8 cellular contexts compared by ENCODE assay signal in genomic region chr6:147382945-147383554, GRCh38.
DNase-seq lines count a peak whose midpoint lies in the region; ATAC-seq, FAIRE-seq and TF ChIP-seq lines count a peak whose summit lies in the region.

No MANE protein-coding gene starts in this region.

- no peak overlapping the region for H3K9ac ChIP-seq in astrocyte (ENCODE audit: low read length)
- H3K9ac ChIP-seq in liver (ENCODE audit: low read depth in 1 of 2, low read length in 2 of 2): no peak overlapping the region

- H3K27me3 ChIP-seq in astrocyte (ENCODE audit: insufficient read depth, low read length) (no peaks in the 10 kb centered on the region), liver (ENCODE audit: control insufficient read depth in 4 of 4, insufficient read depth in 4 of 4, low read length in 3 of 4) (no peaks in the 10 kb centered on the region)

- FAIRE-seq in astrocyte (lab: Jason Lieb, UNC): peak; percentile 55

- peak; percentile 64 for TF ChIP-seq CTCF in astrocyte (IDR thresholded peaks at IDR 0.05; ENCODE audit: insufficient read depth, low read depth, low read length)
- TF ChIP-seq CTCF in liver (IDR thresholded peaks at IDR 0.05; ENCODE audit: low read depth, low read length, missing input control): peak; percentile 46

- no peak overlapping the region for H2AFZ ChIP-seq in astrocyte (ENCODE audit: low read depth, low read length)

- no peaks in the 10 kb centered on the region for H3K9me3 Mint-ChIP-seq in astrocyte (ENCODE audit: unreplicated experiment)

- ATAC-seq in GM18502 (IDR thresholded peaks at IDR 0.05; ENCODE audit: poor library complexity, unreplicated experiment): no peak

- H4K20me1 ChIP-seq in astrocyte (ENCODE audit: insufficient read depth, low read length): no peaks in the 10 kb centered on the region

- H3K4me2 ChIP-seq in astrocyte (ENCODE audit: low read length): no peak overlapping the region

- no peak overlapping the region for H3K27ac ChIP-seq in astrocyte (ENCODE audit: low read depth, low read length)
- H3K27ac ChIP-seq in liver (ENCODE audit: low read depth in 1 of 2, low read length in 2 of 2): no peak overlapping the region

- DNase-seq in AML-193 (lab: John Stamatoyannopoulos, UW) (peak; percentile 40 to 53), HS-5 (ENCODE audit: low read depth) (peak; percentile 16), astrocyte (ENCODE audit: low read depth) (peak; percentile 35), NCI-H1105 treated with DMSO at 0.1 percent for 48 hours (lab: John Stamatoyannopoulos, UW) (no peak), retina (no peak)
- no peak for DNase-seq in activated T-cell treated with anti-CD3 and anti-CD28 coated beads, Interleukin-2, amount 50 U/mL, for 1 hour

- no peaks in the 10 kb centered on the region for H3K79me2 ChIP-seq in astrocyte (ENCODE audit: insufficient read depth, low read length)

- peak; percentile 27 to 46 for TF ChIP-seq RAD21 in liver (IDR thresholded peaks at IDR 0.05)

- peaks cover 3% of the 10 kb centered on the region for H3K4me1 Mint-ChIP-seq in astrocyte (ENCODE audit: low read depth, unreplicated experiment)

- no peaks in the 10 kb centered on the region for H3K27me3 Mint-ChIP-seq in astrocyte (ENCODE audit: low read depth, unreplicated experiment)

- H3K4me3 ChIP-seq in astrocyte (ENCODE audit: insufficient read depth, low read depth, low read length): no peak overlapping the region
- H3K4me3 ChIP-seq in liver (ENCODE audit: low read depth in 1 of 3, low read length in 3 of 3): no peak overlapping the region

- peaks cover 12% of the 10 kb centered on the region for H3K36me3 ChIP-seq in astrocyte (ENCODE audit: insufficient read depth, low read length)
- peaks cover 0 to 7% (median 1%) of the 10 kb centered on the region in 4 donors for H3K36me3 ChIP-seq in liver (ENCODE audit: control insufficient read depth in 4 of 4, insufficient read depth in 3 of 4, low read depth in 1 of 4, low read length in 3 of 4)

- peaks cover 12% of the 10 kb centered on the region for H3K36me3 Mint-ChIP-seq in astrocyte (ENCODE audit: low read depth, unreplicated experiment)

- H3K27ac Mint-ChIP-seq in astrocyte (ENCODE audit: unreplicated experiment): no peak overlapping the region

- no peak overlapping the region for H3K4me3 Mint-ChIP-seq in astrocyte (ENCODE audit: unreplicated experiment)

- H3K4me1 ChIP-seq in astrocyte (ENCODE audit: insufficient read depth, low read length) (no peaks in the 10 kb centered on the region), liver (ENCODE audit: control insufficient read depth in 4 of 4, insufficient read depth in 4 of 4, low read length in 3 of 4) (no peaks in the 10 kb centered on the region)

- WGBS in liver: 97% methylated on average over 6 of the region's 6 CpGs

- H3K9me3 ChIP-seq in astrocyte (ENCODE audit: insufficient read depth, low read depth, low read length) (no peaks in the 10 kb centered on the region), liver (ENCODE audit: control insufficient read depth in 4 of 4, low read length in 3 of 4) (no peaks in the 10 kb centered on the region)

TF ChIP-seq in liver, 16 proteins besides CTCF, POLR2A, EP300 and RAD21:
- no peak for TF ChIP-seq RXRA (IDR thresholded peaks at IDR 0.05)
- TF ChIP-seq MAX (IDR thresholded peaks at IDR 0.05): no peak
- no peak for TF ChIP-seq YY1 (IDR thresholded peaks at IDR 0.05)
- no peak for TF ChIP-seq HNF4G (IDR thresholded peaks at IDR 0.05)
- TF ChIP-seq TAF1 (conservative IDR thresholded peaks at IDR 0.05): no peak
- no peak for TF ChIP-seq HNF4A (conservative IDR thresholded peaks at IDR 0.05)
- TF ChIP-seq ATF3 (IDR thresholded peaks at IDR 0.05): no peak
- TF ChIP-seq SP1 (IDR thresholded peaks at IDR 0.05): no peak
- no peak for TF ChIP-seq ZBTB33 (IDR thresholded peaks at IDR 0.05)
- TF ChIP-seq FOXA1 (IDR thresholded peaks at IDR 0.05): no peak
- no peak for TF ChIP-seq REST (IDR thresholded peaks at IDR 0.05)
- no peak for TF ChIP-seq NR2F2 (IDR thresholded peaks at IDR 0.05)
- no peak for TF ChIP-seq FOXA2 (IDR thresholded peaks at IDR 0.05)
- no peak for TF ChIP-seq GABPA (IDR thresholded peaks at IDR 0.05 in 1 of 2, conservative IDR thresholded peaks at IDR 0.05 in 1 of 2)

Comparison
In these comparisons a context has a peak if more than half of its experiments do, and no peak if none do; other contexts are left out.
1. DNase-seq: peak in AML-193 (2 of 2), HS-5 (single experiment) and astrocyte (single experiment); none in activated T-cell treated with anti-CD3 and anti-CD28 coated beads, Interleukin-2, amount 50 U/mL, for 1 hour (single experiment), NCI-H1105 treated with DMSO at 0.1 percent for 48 hours (single experiment) and retina (single experiment).